In genomic region chr15:70453238-70453637, GRCh38 we compare ENCODE assay signal across 1 cellular context.
TF ChIP-seq lines count a peak whose summit lies in the region.

No MANE protein-coding gene starts in this region.

TF ChIP-seq in HEK293, 187 proteins besides CTCF, POLR2A, EP300 and RAD21 (continued from another document):
- TF ChIP-seq PRDM10 (tag by site-specific recombination; IDR thresholded peaks at IDR 0.05) (0 out of 2 replicates have a peak, but pooled peaks have one; percentile 22), ZNF248 (tag by site-specific recombination; IDR thresholded peaks at IDR 0.05) (no peak), SP7 (tag by site-specific recombination; IDR thresholded peaks at IDR 0.05) (peak; percentile 46), YY1 (tag by site-specific recombination; IDR thresholded peaks at IDR 0.05) (no peak), KLF16 (tag by site-specific recombination; IDR thresholded peaks at IDR 0.05) (no peak), KLF7 (tag by site-specific recombination; IDR thresholded peaks at IDR 0.05; ENCODE audit: borderline replicate concordance) (no peak), ZNF645 (tag by site-specific recombination; IDR thresholded peaks at IDR 0.05) (no peak), ZBTB49 (tag by site-specific recombination; IDR thresholded peaks at IDR 0.05; ENCODE audit: low read depth) (no peak)
